Comparison of ENCODE assay signal across 1 cellular context in genomic region chr13:100671389-100672182, GRCh38.
A peak's percentile ranks its signal among the peaks of the same experiment; 100 is the strongest.
TF ChIP-seq lines count a peak whose summit lies in the region.

No MANE protein-coding gene starts in this region.

TF ChIP-seq in HepG2, 621 proteins besides CTCF, POLR2A, EP300 and RAD21:
- 0 out of 2 replicates have a peak, but pooled peaks have one; percentile 35 for TF ChIP-seq SAP130 (CRISPR knock-in tag; IDR thresholded peaks at IDR 0.05; ENCODE audit: low read depth)
- 0 out of 2 replicates have a peak, but pooled peaks have one; percentile 20 for TF ChIP-seq FOXP4 (CRISPR knock-in tag; IDR thresholded peaks at IDR 0.05)
- no peak for TF ChIP-seq MYC (CRISPR knock-in tag; IDR thresholded peaks at IDR 0.05; ENCODE audit: borderline replicate concordance)
- no peak for TF ChIP-seq SRSF1 (optimal IDR thresholded peaks at IDR 0.05; ENCODE audit: low read depth, low read length)
- no peak for TF ChIP-seq ZFP36L1 (CRISPR knock-in tag; IDR thresholded peaks at IDR 0.05)
- 0 out of 2 replicates have a peak, but pooled peaks have one; percentile 33 for TF ChIP-seq FOXJ3 (CRISPR knock-in tag; IDR thresholded peaks at IDR 0.05; ENCODE audit: borderline replicate concordance)
- TF ChIP-seq CREM (IDR thresholded peaks at IDR 0.05), result 0 out of 2 replicates have a peak, but pooled peaks have one; percentile 31
- TF ChIP-seq CREM (CRISPR knock-in tag; IDR thresholded peaks at IDR 0.05), result no peak
- no peak for TF ChIP-seq ARID2 (CRISPR knock-in tag; IDR thresholded peaks at IDR 0.05; ENCODE audit: borderline replicate concordance)
- TF ChIP-seq, protein P1, sequence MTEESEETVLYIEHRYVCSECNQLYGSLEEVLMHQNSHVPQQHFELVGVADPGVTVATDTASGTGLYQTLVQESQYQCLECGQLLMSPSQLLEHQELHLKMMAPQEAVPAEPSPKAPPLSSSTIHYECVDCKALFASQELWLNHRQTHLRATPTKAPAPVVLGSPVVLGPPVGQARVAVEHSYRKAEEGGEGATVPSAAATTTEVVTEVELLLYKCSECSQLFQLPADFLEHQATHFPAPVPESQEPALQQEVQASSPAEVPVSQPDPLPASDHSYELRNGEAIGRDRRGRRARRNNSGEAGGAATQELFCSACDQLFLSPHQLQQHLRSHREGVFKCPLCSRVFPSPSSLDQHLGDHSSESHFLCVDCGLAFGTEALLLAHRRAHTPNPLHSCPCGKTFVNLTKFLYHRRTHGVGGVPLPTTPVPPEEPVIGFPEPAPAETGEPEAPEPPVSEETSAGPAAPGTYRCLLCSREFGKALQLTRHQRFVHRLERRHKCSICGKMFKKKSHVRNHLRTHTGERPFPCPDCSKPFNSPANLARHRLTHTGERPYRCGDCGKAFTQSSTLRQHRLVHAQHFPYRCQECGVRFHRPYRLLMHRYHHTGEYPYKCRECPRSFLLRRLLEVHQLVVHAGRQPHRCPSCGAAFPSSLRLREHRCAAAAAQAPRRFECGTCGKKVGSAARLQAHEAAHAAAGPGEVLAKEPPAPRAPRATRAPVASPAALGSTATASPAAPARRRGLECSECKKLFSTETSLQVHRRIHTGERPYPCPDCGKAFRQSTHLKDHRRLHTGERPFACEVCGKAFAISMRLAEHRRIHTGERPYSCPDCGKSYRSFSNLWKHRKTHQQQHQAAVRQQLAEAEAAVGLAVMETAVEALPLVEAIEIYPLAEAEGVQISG (CRISPR knock-in tag; IDR thresholded peaks at IDR 0.05), result peak; percentile 19; the same call in 1 of the 2 replicates
- TF ChIP-seq, protein P2, sequence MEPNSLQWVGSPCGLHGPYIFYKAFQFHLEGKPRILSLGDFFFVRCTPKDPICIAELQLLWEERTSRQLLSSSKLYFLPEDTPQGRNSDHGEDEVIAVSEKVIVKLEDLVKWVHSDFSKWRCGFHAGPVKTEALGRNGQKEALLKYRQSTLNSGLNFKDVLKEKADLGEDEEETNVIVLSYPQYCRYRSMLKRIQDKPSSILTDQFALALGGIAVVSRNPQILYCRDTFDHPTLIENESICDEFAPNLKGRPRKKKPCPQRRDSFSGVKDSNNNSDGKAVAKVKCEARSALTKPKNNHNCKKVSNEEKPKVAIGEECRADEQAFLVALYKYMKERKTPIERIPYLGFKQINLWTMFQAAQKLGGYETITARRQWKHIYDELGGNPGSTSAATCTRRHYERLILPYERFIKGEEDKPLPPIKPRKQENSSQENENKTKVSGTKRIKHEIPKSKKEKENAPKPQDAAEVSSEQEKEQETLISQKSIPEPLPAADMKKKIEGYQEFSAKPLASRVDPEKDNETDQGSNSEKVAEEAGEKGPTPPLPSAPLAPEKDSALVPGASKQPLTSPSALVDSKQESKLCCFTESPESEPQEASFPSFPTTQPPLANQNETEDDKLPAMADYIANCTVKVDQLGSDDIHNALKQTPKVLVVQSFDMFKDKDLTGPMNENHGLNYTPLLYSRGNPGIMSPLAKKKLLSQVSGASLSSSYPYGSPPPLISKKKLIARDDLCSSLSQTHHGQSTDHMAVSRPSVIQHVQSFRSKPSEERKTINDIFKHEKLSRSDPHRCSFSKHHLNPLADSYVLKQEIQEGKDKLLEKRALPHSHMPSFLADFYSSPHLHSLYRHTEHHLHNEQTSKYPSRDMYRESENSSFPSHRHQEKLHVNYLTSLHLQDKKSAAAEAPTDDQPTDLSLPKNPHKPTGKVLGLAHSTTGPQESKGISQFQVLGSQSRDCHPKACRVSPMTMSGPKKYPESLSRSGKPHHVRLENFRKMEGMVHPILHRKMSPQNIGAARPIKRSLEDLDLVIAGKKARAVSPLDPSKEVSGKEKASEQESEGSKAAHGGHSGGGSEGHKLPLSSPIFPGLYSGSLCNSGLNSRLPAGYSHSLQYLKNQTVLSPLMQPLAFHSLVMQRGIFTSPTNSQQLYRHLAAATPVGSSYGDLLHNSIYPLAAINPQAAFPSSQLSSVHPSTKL (CRISPR knock-in tag; IDR thresholded peaks at IDR 0.05), result peak; percentile 56; the same call in 1 of the 2 replicates
- TF ChIP-seq RCOR2 (CRISPR knock-in tag; IDR thresholded peaks at IDR 0.05), result no peak
- TF ChIP-seq SKIL (CRISPR knock-in tag; IDR thresholded peaks at IDR 0.05; ENCODE audit: borderline replicate concordance), result 0 out of 2 replicates have a peak, but pooled peaks have one; percentile 32
- peak; percentile 46; the same call in 1 of the 2 replicates for TF ChIP-seq TCF7 (IDR thresholded peaks at IDR 0.05; ENCODE audit: low read depth)
- TF ChIP-seq RXRB (CRISPR knock-in tag; IDR thresholded peaks at IDR 0.05; ENCODE audit: borderline replicate concordance), result peak; percentile 48; the same call in 1 of the 2 replicates
- TF ChIP-seq HNF4A (CRISPR knock-in tag; IDR thresholded peaks at IDR 0.05), result peak; percentile 51
- peak; percentile 91 for TF ChIP-seq SKI (IDR thresholded peaks at IDR 0.05; ENCODE audit: partially characterized antibody)
- 0 out of 2 replicates have a peak, but pooled peaks have one; percentile 27 for TF ChIP-seq ISL2 (CRISPR knock-in tag; IDR thresholded peaks at IDR 0.05)
- peak; percentile 75; the same call in 1 of the 2 replicates for TF ChIP-seq NCOR1 (IDR thresholded peaks at IDR 0.05; ENCODE audit: borderline replicate concordance, low read length)
- TF ChIP-seq RARA (CRISPR knock-in tag; IDR thresholded peaks at IDR 0.05), result peak; percentile 96
- TF ChIP-seq BCL6 (CRISPR knock-in tag; IDR thresholded peaks at IDR 0.05), result peak; percentile 99
- TF ChIP-seq REST (IDR thresholded peaks at IDR 0.05; ENCODE audit: borderline replicate concordance in 1 of 2, low read depth in 1 of 2, low read length in 2 of 2), result peak in 1 of 2 experiments; percentile 44; a peak in 1 of 4 replicates
- peak; percentile 78 for TF ChIP-seq TBL1XR1 (IDR thresholded peaks at IDR 0.05; ENCODE audit: borderline replicate concordance, low read length, partially characterized antibody)
TF ChIP-seq in HepG2: peak in this region for 17.
